Comparison of ENCODE assay signal across 8 cellular contexts in the genomic region with DNA sequence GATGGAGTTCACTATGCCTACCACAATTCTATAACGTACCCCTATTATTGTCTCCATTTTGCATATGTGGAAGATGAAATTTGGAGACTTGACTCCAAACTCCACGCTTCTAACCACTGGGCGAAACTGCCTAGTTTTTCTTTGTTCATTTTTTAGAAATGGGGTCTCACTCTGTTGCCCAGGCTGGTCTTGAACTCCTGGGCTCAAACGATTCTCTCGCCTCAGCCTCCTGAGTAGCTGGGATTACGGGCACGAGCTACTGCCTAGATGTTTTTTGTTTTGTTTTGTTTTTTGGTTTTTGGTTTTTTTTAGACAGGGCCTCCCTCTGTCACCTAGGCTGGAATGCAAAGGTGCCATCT. TPM values are rescaled to one million over a fixed set of nuclear protein-coding genes. Genes with fewer than 3 reads are reported as not detected.
A peak's percentile ranks its signal among the peaks of the same experiment; 100 is the strongest.
DNase-seq lines count a peak whose midpoint lies in the region; ATAC-seq and TF ChIP-seq lines count a peak whose summit lies in the region.

No MANE protein-coding gene starts in this region.

- H3K4me2 ChIP-seq in DND-41 (ENCODE audit: insufficient read depth, low read length), result peak overlapping the region; percentile 82
- peak overlapping the region; percentile 81 for H3K4me2 ChIP-seq in IMR-90 (ENCODE audit: low read depth, low read length)

- POLR2A ChIA-PET in IMR-90 (lab: Charles Lee; ENCODE audit: unreplicated experiment), result interaction anchor here (0.7 to 0.9 kb wide), 2 partner anchors 10 to 14 kb away, joined by 3 to 14 read pairs; no protein-coding TSS in a partner anchor

- H4K20me1 ChIP-seq in DND-41 (ENCODE audit: insufficient read depth, low read length) (peaks cover 43% of the 10 kb centered on the region), IMR-90 (ENCODE audit: insufficient read depth, low read length) (peaks cover 44% of the 10 kb centered on the region)

- H3K9ac ChIP-seq in DND-41 (ENCODE audit: low read depth, low read length), result peak overlapping the region; percentile 91
- peak overlapping the region; percentile 47; the same call in 1 of the 2 replicates for H3K9ac ChIP-seq in IMR-90 (ENCODE audit: low read depth, low read length)

- dilution Hi-C loops in IMR-90 (cut with HindIII; ENCODE audit: low sequenced_read_pairs, unreplicated experiment), result no loop called here

- no peak overlapping the region for H2BK20ac ChIP-seq in IMR-90 (ENCODE audit: low read depth, low read length)

- intact Hi-C loops in IMR-90 (cut with micrococcal nuclease), result loop anchor here (1.0 to 2.0 kb wide), 3 partner anchors 11 to 51 kb away; no protein-coding TSS in a partner anchor

- peaks cover 44% of the 10 kb centered on the region for H3K79me2 ChIP-seq in DND-41 (ENCODE audit: insufficient read depth, low read length)

- peak overlapping the region; percentile 69 to 94; a peak in 3 of 4 replicates for H4K8ac ChIP-seq in IMR-90 (ENCODE audit: low read depth in 2 of 2, low read length in 2 of 2)

- BruUV-seq in IMR-90 (replicated peaks; lab: Mats Ljungman, UMichigan), result no TSS peak

- peaks cover 15% of the 10 kb centered on the region for H3K9me1 ChIP-seq in IMR-90 (ENCODE audit: insufficient read depth, low read length)

- H3K27me3 ChIP-seq in DND-41 (ENCODE audit: insufficient read depth, low read length, poor library complexity) (no peaks in the 10 kb centered on the region), IMR-90 (ENCODE audit: control insufficient read depth, insufficient read depth, low read length) (no peaks in the 10 kb centered on the region), neutrophil (no peaks in the 10 kb centered on the region)

- no peak for TF ChIP-seq RAD21 in IMR-90 (IDR thresholded peaks at IDR 0.05; ENCODE audit: low read length)

- TF ChIP-seq CTCF in DND-41 (IDR thresholded peaks at IDR 0.05; ENCODE audit: borderline replicate concordance, extremely low read depth, low read length, poor library complexity, severe bottlenecking) (no peak), IMR-90 (conservative IDR thresholded peaks at IDR 0.05; ENCODE audit: low read depth, low read length) (no peak), neutrophil (IDR thresholded peaks at IDR 0.05) (no peak)

- in situ Hi-C loops in IMR-90 (cut with MboI; ENCODE audit: low sequenced_read_pairs), result no loop called here

- CTCF ChIA-PET in IMR-90 (lab: Yijun Ruan, JAX), result interaction anchor here (0.6 to 1.9 kb wide), 11 partner anchors 10 to 191 kb away, joined by 3 to 8 read pairs (median 4); no protein-coding TSS in a partner anchor

- peaks cover 56% of the 10 kb centered on the region for H3K4me1 ChIP-seq in DND-41 (ENCODE audit: insufficient read depth, low read length)
- H3K4me1 ChIP-seq in IMR-90 (ENCODE audit: control insufficient read depth, insufficient read depth, low read length), result peaks cover 15% of the 10 kb centered on the region
- H3K4me1 ChIP-seq in neutrophil (ENCODE audit: control insufficient read depth in 1 of 2, insufficient read depth in 1 of 2, low read depth in 1 of 2, low read length in 1 of 2), result peaks cover 15 to 21% of the 10 kb centered on the region in 2 experiments

- no CpG with 5 or more reads among the region's 7 CpGs for WGBS in IMR-90 (ENCODE audit: extremely low coverage in 2 of 2, insufficient read length in 1 of 2), 2 experiments

- no peak overlapping the region; the same call in 1 of the 2 replicates for H4K91ac ChIP-seq in IMR-90 (ENCODE audit: insufficient read depth, low read depth, low read length)

- no peak overlapping the region for H2BK15ac ChIP-seq in IMR-90 (ENCODE audit: low read depth, low read length)

- H3K23ac ChIP-seq in IMR-90 (ENCODE audit: low read depth, low read length), result 0 out of 2 replicates have a peak overlapping the region, but pooled peaks have one; percentile 11

- H2AK9ac ChIP-seq in IMR-90 (replicated peaks; ENCODE audit: low read depth, low read length, poor library complexity), result no peak overlapping the region

- H3K36me3 ChIP-seq in DND-41 (ENCODE audit: insufficient read depth, low read length) (peaks cover 44% of the 10 kb centered on the region), IMR-90 (ENCODE audit: control insufficient read depth, insufficient read depth, low read length) (peaks cover 27% of the 10 kb centered on the region), neutrophil (peaks cover 26% of the 10 kb centered on the region)

- peak overlapping the region; percentile 58 for H4K5ac ChIP-seq in IMR-90 (ENCODE audit: low read depth, low read length)

- H2AK5ac ChIP-seq in IMR-90 (ENCODE audit: low read depth, low read length), result no peak overlapping the region

- peaks cover 18 to 39% of the 10 kb centered on the region in 2 experiments for H3K79me1 ChIP-seq in IMR-90 (ENCODE audit: low read depth in 1 of 2, low read length in 2 of 2)

- H3K27ac ChIP-seq in DND-41 (ENCODE audit: low read length) (peak overlapping the region; percentile 92), IMR-90 (ENCODE audit: insufficient read depth, low read length) (no peak overlapping the region), cingulate gyrus (ENCODE audit: low read depth, low read length) (peak overlapping the region; percentile 95), neutrophil (peak overlapping the region; percentile 93)

- H3K18ac ChIP-seq in IMR-90 (ENCODE audit: low read depth, low read length), result peak overlapping the region; percentile 31; the same call in 1 of the 2 replicates

- DNase-seq in DND-41 (no peak), IMR-90 (no peak), GM03348 (ENCODE audit: low spot score) (no peak), cerebellar cortex (ENCODE audit: low spot score) (no peak)
- DNase-seq in activated CD4-positive, alpha-beta T cell treated with anti-CD3 and anti-CD28 coated beads, Interleukin-2, amount 50 U/mL, for 1 hour, result no peak

- H3K4ac ChIP-seq in IMR-90 (ENCODE audit: low read depth, low read length), result peak overlapping the region; percentile 56; the same call in 1 of the 2 replicates

- H3K14ac ChIP-seq in IMR-90 (replicated peaks; ENCODE audit: low read depth, low read length), result peak overlapping the region; percentile 62; the same call in 1 of the 2 replicates

- H3K9me3 ChIP-seq in DND-41 (ENCODE audit: insufficient read depth, low read length, severe bottlenecking) (no peaks in the 10 kb centered on the region), IMR-90 (ENCODE audit: control insufficient read depth, insufficient read depth, low read length) (no peaks in the 10 kb centered on the region), neutrophil (no peaks in the 10 kb centered on the region)

- ATAC-seq in DND-41 (ENCODE audit: insufficient read depth, low read depth) (0 out of 3 replicates have a peak, but pooled peaks have one; percentile 5), IMR-90 (ENCODE audit: low read depth) (no peak), HG03354 (IDR thresholded peaks at IDR 0.05; ENCODE audit: poor library complexity, severe bottlenecking, unreplicated experiment) (no peak)

- no peak for TF ChIP-seq POLR2A in IMR-90 (IDR thresholded peaks at IDR 0.05; ENCODE audit: low read depth, low read length)

- H2AFZ ChIP-seq in DND-41 (ENCODE audit: low read depth, low read length) (peak overlapping the region; percentile 93), IMR-90 (replicated peaks; ENCODE audit: low read length, poor library complexity) (peak overlapping the region; percentile 78)

- peak overlapping the region; percentile 66 for H2BK5ac ChIP-seq in IMR-90 (ENCODE audit: low read depth, low read length, poor library complexity, severe bottlenecking)

- H3K4me3 ChIP-seq in DND-41 (ENCODE audit: low read depth in 1 of 2, low read length in 2 of 2) (peak overlapping the region in 1 of 2 experiments; percentile 94; a peak in 2 of 4 replicates), IMR-90 (ENCODE audit: insufficient read depth, low read depth, low read length) (peak overlapping the region; percentile 10; the same call in 1 of the 2 replicates), neutrophil (ENCODE audit: low read depth in 1 of 2, low read length in 1 of 2) (peak overlapping the region; percentile 76 to 93)

- H3K56ac ChIP-seq in IMR-90 (ENCODE audit: extremely low read depth, insufficient read depth, low read length), result no peak overlapping the region

- H2BK120ac ChIP-seq in IMR-90 (ENCODE audit: low read depth, low read length), result peak overlapping the region; percentile 49; the same call in 1 of the 2 replicates

TF ChIP-seq in IMR-90, 13 proteins besides CTCF, POLR2A, EP300 and RAD21 (continues in another document):
- TF ChIP-seq NFE2L2 (IDR thresholded peaks at IDR 0.05; ENCODE audit: low read depth, low read length) (no peak), BHLHE40 (IDR thresholded peaks at IDR 0.05; ENCODE audit: low read depth, low read length) (no peak), CEBPB (IDR thresholded peaks at IDR 0.05; ENCODE audit: low read depth, low read length) (no peak), SMC3 (IDR thresholded peaks at IDR 0.05; ENCODE audit: low read depth, low read length) (no peak), MAZ (IDR thresholded peaks at IDR 0.05; ENCODE audit: borderline replicate concordance, low read depth, low read length) (no peak), FOS (IDR thresholded peaks at IDR 0.05; ENCODE audit: low read depth, low read length) (no peak)
- TF ChIP-seq, protein P1, sequence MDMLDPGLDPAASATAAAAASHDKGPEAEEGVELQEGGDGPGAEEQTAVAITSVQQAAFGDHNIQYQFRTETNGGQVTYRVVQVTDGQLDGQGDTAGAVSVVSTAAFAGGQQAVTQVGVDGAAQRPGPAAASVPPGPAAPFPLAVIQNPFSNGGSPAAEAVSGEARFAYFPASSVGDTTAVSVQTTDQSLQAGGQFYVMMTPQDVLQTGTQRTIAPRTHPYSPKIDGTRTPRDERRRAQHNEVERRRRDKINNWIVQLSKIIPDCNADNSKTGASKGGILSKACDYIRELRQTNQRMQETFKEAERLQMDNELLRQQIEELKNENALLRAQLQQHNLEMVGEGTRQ (IDR thresholded peaks at IDR 0.05; ENCODE audit: low read depth, low read length), result no peak
- TF ChIP-seq, protein P2, sequence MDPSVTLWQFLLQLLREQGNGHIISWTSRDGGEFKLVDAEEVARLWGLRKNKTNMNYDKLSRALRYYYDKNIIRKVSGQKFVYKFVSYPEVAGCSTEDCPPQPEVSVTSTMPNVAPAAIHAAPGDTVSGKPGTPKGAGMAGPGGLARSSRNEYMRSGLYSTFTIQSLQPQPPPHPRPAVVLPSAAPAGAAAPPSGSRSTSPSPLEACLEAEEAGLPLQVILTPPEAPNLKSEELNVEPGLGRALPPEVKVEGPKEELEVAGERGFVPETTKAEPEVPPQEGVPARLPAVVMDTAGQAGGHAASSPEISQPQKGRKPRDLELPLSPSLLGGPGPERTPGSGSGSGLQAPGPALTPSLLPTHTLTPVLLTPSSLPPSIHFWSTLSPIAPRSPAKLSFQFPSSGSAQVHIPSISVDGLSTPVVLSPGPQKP (IDR thresholded peaks at IDR 0.05; ENCODE audit: borderline replicate concordance, low read depth, low read length), result no peak

RNA-seq across cellular contexts. Expression of a gene that starts 0.6 kb away (rescaled TPM):
- total RNA-seq in IMR-90 (2012; rRNA removed), result 566 and 644 TPM in 2 replicates
- polyA plus RNA-seq in IMR-90 (2012; rRNA removed), result 1,856 and 2,352 TPM in 2 replicates
- 1,242 and 1,359 TPM in 2 replicates for polyA plus RNA-seq in IMR-90 (2012; cell fraction: cytosol; rRNA removed)
- polyA plus RNA-seq in IMR-90 (2012; cell fraction: nucleus; rRNA removed; ENCODE audit: low replicate concordance), result 275 and 638 TPM in 2 replicates

RNA-seq across cellular contexts. Expression of a gene that starts 45.5 kb away (rescaled TPM):
- total RNA-seq in IMR-90 (2012; rRNA removed), result 2.5 and 2.9 TPM in 2 replicates
- 4.9 and 5.7 TPM in 2 replicates for polyA plus RNA-seq in IMR-90 (2012; rRNA removed)
- polyA plus RNA-seq in IMR-90 (2012; cell fraction: cytosol; rRNA removed), result 4.3 and 7.4 TPM in 2 replicates
- polyA plus RNA-seq in IMR-90 (2012; cell fraction: nucleus; rRNA removed; ENCODE audit: low replicate concordance), result 11.5 and 21.5 TPM in 2 replicates
